In the genomic region with DNA sequence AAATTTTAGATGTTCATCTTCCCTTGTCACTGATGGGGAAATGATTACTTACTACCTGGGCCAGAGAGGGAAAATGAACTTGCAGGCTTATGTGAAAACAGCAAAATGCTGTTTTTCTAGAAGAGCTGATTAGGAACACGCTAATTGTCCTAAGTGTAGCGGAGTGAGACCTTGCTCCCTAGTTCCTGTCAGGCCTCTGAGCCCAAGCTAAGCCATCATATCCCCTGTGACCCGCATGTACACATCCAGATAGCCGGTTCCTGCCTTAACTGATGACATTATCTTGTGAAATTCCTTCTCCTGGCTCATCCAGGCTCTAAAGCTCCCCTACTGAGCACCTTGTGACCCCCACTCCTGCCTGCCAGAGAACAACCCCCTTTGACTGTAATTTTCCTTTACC, we compare ENCODE assay signal across 8 cellular contexts.
DNase-seq lines count a peak whose midpoint lies in the region; ATAC-seq and TF ChIP-seq lines count a peak whose summit lies in the region.
"Not testable (repeated sequence)": the region's sequence is repeated elsewhere in the genome, so short reads cannot be mapped to it uniquely, and the experiment has no call there.

No MANE protein-coding gene starts in this region.

- not testable (repeated sequence) for H3K36me3 ChIP-seq in CD4-positive, CD25-positive, alpha-beta regulatory T cell (ENCODE audit: control insufficient read depth, insufficient read depth, low read length); PC-9 (ENCODE audit: low read depth); testis (ENCODE audit: low read depth, missing control alignments)

- not testable (repeated sequence) for H3K79me2 ChIP-seq in PC-9 (ENCODE audit: low read depth)

- POLR2A ChIA-PET in PC-9 (lab: Charles Lee; ENCODE audit: unreplicated experiment), result not testable (repeated sequence)

- not testable (repeated sequence) for TF ChIP-seq CTCF in PC-9 (conservative IDR thresholded peaks at IDR 0.05); testis (IDR thresholded peaks at IDR 0.05)

- peaks cover 18% of the 10 kb centered on the region for H3K36me3 Mint-ChIP-seq in CD4-positive, CD25-positive, alpha-beta regulatory T cell
- H3K36me3 Mint-ChIP-seq in activated T-helper 17 cell treated with anti-CD3 and anti-CD28 coated beads, Interleukin-2, amount 50 U/mL, for 72 hours (ENCODE audit: low read depth); central memory CD8-positive, alpha-beta T cell (ENCODE audit: insufficient read depth); memory B cell: not testable (repeated sequence)

- H2AFZ ChIP-seq in PC-9, result not testable (repeated sequence)

- peak overlapping the region; percentile 16 to 95 (median 89) for H3K27ac Mint-ChIP-seq in CD4-positive, CD25-positive, alpha-beta regulatory T cell
- H3K27ac Mint-ChIP-seq in activated T-helper 17 cell treated with anti-CD3 and anti-CD28 coated beads, Interleukin-2, amount 50 U/mL, for 72 hours, result not testable (repeated sequence)
- peak overlapping the region; percentile 79 for H3K27ac Mint-ChIP-seq in central memory CD8-positive, alpha-beta T cell (ENCODE audit: low read depth)
- peak overlapping the region; percentile 29 for H3K27ac Mint-ChIP-seq in memory B cell

- 75 to 95% methylated on average over 4 of the region's 4 CpGs for WGBS in testis, 2 donors

- H3K9me3 ChIP-seq in CD4-positive, CD25-positive, alpha-beta regulatory T cell (ENCODE audit: control insufficient read depth in 2 of 2, low read length in 2 of 2); PC-9 (ENCODE audit: insufficient read depth, low read depth); testis: not testable (repeated sequence)

- not testable (repeated sequence) for H4K20me1 ChIP-seq in PC-9 (ENCODE audit: insufficient read depth)

- CTCF ChIA-PET in PC-9 (lab: Charles Lee), result not testable (repeated sequence)

- H3K4me3 Mint-ChIP-seq in CD4-positive, CD25-positive, alpha-beta regulatory T cell, result peak overlapping the region; percentile 32 to 80 (median 54)
- peak overlapping the region; percentile 8 for H3K4me3 Mint-ChIP-seq in activated T-helper 17 cell treated with anti-CD3 and anti-CD28 coated beads, Interleukin-2, amount 50 U/mL, for 72 hours
- not testable (repeated sequence) for H3K4me3 Mint-ChIP-seq in central memory CD8-positive, alpha-beta T cell; memory B cell

- not testable (repeated sequence) for H3K27me3 Mint-ChIP-seq in CD4-positive, CD25-positive, alpha-beta regulatory T cell; activated T-helper 17 cell treated with anti-CD3 and anti-CD28 coated beads, Interleukin-2, amount 50 U/mL, for 72 hours; central memory CD8-positive, alpha-beta T cell; memory B cell

- peaks cover 56% of the 10 kb centered on the region for H3K4me1 ChIP-seq in CD4-positive, CD25-positive, alpha-beta regulatory T cell (ENCODE audit: control insufficient read depth, insufficient read depth, low read length, poor library complexity, severe bottlenecking)
- H3K4me1 ChIP-seq in PC-9 (replicated peaks; ENCODE audit: insufficient read depth) (peaks cover 41% of the 10 kb centered on the region), testis (peaks cover 29% of the 10 kb centered on the region)

- not testable (repeated sequence) for TF ChIP-seq POLR2A in testis (IDR thresholded peaks at IDR 0.05)

- not testable (repeated sequence) for H3K9me3 Mint-ChIP-seq in CD4-positive, CD25-positive, alpha-beta regulatory T cell; activated T-helper 17 cell treated with anti-CD3 and anti-CD28 coated beads, Interleukin-2, amount 50 U/mL, for 72 hours; central memory CD8-positive, alpha-beta T cell; memory B cell

- H3K4me1 Mint-ChIP-seq in CD4-positive, CD25-positive, alpha-beta regulatory T cell, result peaks cover 43 to 78% (median 62%) of the 10 kb centered on the region in 4 donors
- H3K4me1 Mint-ChIP-seq in activated T-helper 17 cell treated with anti-CD3 and anti-CD28 coated beads, Interleukin-2, amount 50 U/mL, for 72 hours, result peaks cover 31% of the 10 kb centered on the region
- H3K4me1 Mint-ChIP-seq in central memory CD8-positive, alpha-beta T cell, result peaks cover 49% of the 10 kb centered on the region
- peaks cover 17% of the 10 kb centered on the region for H3K4me1 Mint-ChIP-seq in memory B cell

- peak overlapping the region; percentile 70 for H3K27ac ChIP-seq in CD4-positive, CD25-positive, alpha-beta regulatory T cell (ENCODE audit: insufficient read depth, low read length, poor library complexity, severe bottlenecking)
- H3K27ac ChIP-seq in PC-9 (peak overlapping the region; percentile 62; the same call in 1 of the 2 replicates), epithelial cell of prostate (peak overlapping the region; percentile 57), skin epidermis (peak overlapping the region in 16 of 21 experiments; percentile 15 to 76 (median 54)), testis (peak overlapping the region; percentile 54 to 59)

- intact Hi-C loops in PC-9 (cut with micrococcal nuclease; ENCODE audit: unreplicated experiment), result loop anchor here (2.0 kb wide), 1 partner anchor 120 kb away; a partner anchor contains a TSS
- intact Hi-C loops in testis (cut with DNase I; ENCODE audit: low total_unique reads), result not testable (repeated sequence)

- H3F3A ChIP-seq in PC-9 (ENCODE audit: insufficient read depth, low read depth), result peaks cover 18% of the 10 kb centered on the region; the same call in 1 of the 2 replicates

- H3K4me3 ChIP-seq in CD4-positive, CD25-positive, alpha-beta regulatory T cell (ENCODE audit: low read depth, low read length), result peak overlapping the region; percentile 27
- H3K4me3 ChIP-seq in PC-9, skin epidermis, testis: not testable (repeated sequence)

- not testable (repeated sequence) for H3K4me2 ChIP-seq in PC-9

- not testable (repeated sequence) for BruUV-seq in PC-9 (replicated peaks; lab: Mats Ljungman, UMichigan)

- not testable (repeated sequence) for ATAC-seq in CD4-positive, CD25-positive, alpha-beta regulatory T cell (ENCODE audit: low read depth in 2 of 2); activated T-helper 17 cell treated with anti-CD3 and anti-CD28 coated beads, Interleukin-2, amount 50 U/mL, for 72 hours (replicated peaks); central memory CD8-positive, alpha-beta T cell (replicated peaks; ENCODE audit: extremely low read depth, poor library complexity, severe bottlenecking); memory B cell (ENCODE audit: low read depth)

- not testable (repeated sequence) for DNase-seq in CD4-positive, CD25-positive, alpha-beta regulatory T cell; PC-9; central memory CD8-positive, alpha-beta T cell (ENCODE audit: low spot score in 2 of 2); epithelial cell of prostate (ENCODE audit: low read depth, low spot score); memory B cell (ENCODE audit: low spot score in 2 of 2); testis

- H3K27me3 ChIP-seq in CD4-positive, CD25-positive, alpha-beta regulatory T cell (ENCODE audit: control insufficient read depth, insufficient read depth, low read length); PC-9 (ENCODE audit: insufficient read depth, low read depth); testis: not testable (repeated sequence)

- not testable (repeated sequence) for H3K9me2 ChIP-seq in PC-9 (ENCODE audit: insufficient read depth)
